ENCODE assay signal across 8 cellular contexts in the genomic region with DNA sequence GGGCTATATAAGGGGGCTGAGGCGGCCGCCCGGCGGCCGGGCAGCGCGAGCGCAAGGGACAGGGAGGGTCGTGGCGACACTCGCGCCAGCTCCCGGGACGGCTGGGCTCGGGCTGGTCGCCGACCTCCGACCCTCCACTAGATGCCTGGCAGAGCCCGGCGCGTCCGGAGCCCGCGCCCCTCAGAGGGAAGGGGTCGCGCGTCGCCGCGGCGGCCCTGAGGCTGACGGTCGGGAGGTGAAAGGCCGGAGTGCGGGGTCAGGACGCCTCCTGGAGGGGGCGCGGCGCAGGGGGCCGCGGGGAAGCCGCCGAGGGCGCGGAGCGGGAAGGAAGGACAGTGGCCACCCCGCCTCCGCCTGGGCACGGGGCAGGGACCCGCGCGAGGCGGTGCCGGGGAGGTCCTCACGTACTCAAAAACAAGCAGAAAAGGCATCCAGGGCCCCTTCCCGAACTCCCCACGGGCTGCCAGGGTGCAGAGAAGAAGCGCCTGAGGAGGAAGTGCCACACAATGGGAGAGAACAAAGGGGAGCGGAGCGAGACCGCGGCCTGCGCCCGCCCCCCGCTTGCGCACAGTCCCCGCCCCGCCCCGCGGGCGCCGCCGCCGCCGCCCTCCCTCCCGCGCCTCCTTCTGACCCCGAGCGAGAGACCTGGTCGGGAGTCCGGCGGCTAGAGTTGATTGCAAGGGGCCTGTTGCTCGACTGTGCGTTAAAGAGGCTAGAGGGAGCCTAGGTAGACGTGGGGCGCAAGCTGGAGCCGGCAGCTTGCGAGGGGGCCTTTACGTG. TPM values are rescaled to one million over a fixed set of nuclear protein-coding genes. Genes with fewer than 3 reads are reported as not detected.
A peak's percentile ranks its signal among the peaks of the same experiment; 100 is the strongest.
DNase-seq lines count a peak whose midpoint lies in the region; ATAC-seq and TF ChIP-seq lines count a peak whose summit lies in the region.

No MANE protein-coding gene starts in this region.

- H4K91ac ChIP-seq in trophoblast cell (ENCODE audit: low read depth, low read length) = peak overlapping the region; percentile 99

- H3K4me3 ChIP-seq in GM06990 (replicated peaks; ENCODE audit: low read depth, low read length) = peak overlapping the region; percentile 85
- peak overlapping the region; percentile 17 for H3K4me3 ChIP-seq in LNCaP clone FGC (ENCODE audit: low read depth, low read length)
- peak overlapping the region; percentile 62 to 96 (median 79) for H3K4me3 ChIP-seq in heart left ventricle
- peak overlapping the region; percentile 83 for H3K4me3 ChIP-seq in trophoblast cell (ENCODE audit: low read depth, low read length)
- H3K4me3 ChIP-seq in vagina = peak overlapping the region; percentile 83 to 88

- peak; percentile 94 to 96 for TF ChIP-seq POLR2A in heart left ventricle (IDR thresholded peaks at IDR 0.05)
- TF ChIP-seq POLR2A in vagina (IDR thresholded peaks at IDR 0.05) = peak; percentile 78 to 87

- peak overlapping the region; percentile 94 for H4K12ac ChIP-seq in trophoblast cell (ENCODE audit: low read depth, low read length)

- intact Hi-C loops in heart left ventricle (cut with DNase I) = loop anchor here in 9 of 10 donors (1.0 to 10.0 kb wide), 21 partner anchors 34 to 458 kb away; a partner anchor contains a TSS
- intact Hi-C loops in vagina (cut with DNase I) = loop anchor here (5.0 to 10.0 kb wide), 3 partner anchors 34 to 168 kb away; no protein-coding TSS in a partner anchor

- peak overlapping the region; percentile 96 for H2BK120ac ChIP-seq in trophoblast cell (ENCODE audit: insufficient read depth, low read length, poor library complexity)

- 1% methylated on average over 69 to 89 of the region's 89 CpGs for WGBS in adipose tissue, 3 donors
- 1 to 2% (median 1%) methylated on average over 50 to 89 of the region's 89 CpGs for WGBS in heart left ventricle, 4 donors
- WGBS in trophoblast cell (ENCODE audit: extremely low coverage, insufficient coverage, insufficient read length) = no CpG with 5 or more reads among the region's 89 CpGs

- peaks cover 31% of the 10 kb centered on the region for H3K79me1 ChIP-seq in trophoblast cell (ENCODE audit: low read length)

- H3K36me3 ChIP-seq in GM06990 (ENCODE audit: control insufficient read depth, insufficient read depth, low read length) (no peaks in the 10 kb centered on the region), heart left ventricle (no peaks in the 10 kb centered on the region), trophoblast cell (ENCODE audit: control insufficient read depth in 1 of 2, insufficient read depth in 2 of 2, low read length in 2 of 2) (no peaks in the 10 kb centered on the region), vagina (no peaks in the 10 kb centered on the region)

- peaks cover 0 to 3% (median 0%) of the 10 kb centered on the region in 12 donors for H3K9me3 ChIP-seq in heart left ventricle
- no peaks in the 10 kb centered on the region for H3K9me3 ChIP-seq in trophoblast cell (ENCODE audit: insufficient read depth, low read depth, low read length)
- H3K9me3 ChIP-seq in vagina = no peaks in the 10 kb centered on the region

- peak overlapping the region; percentile 98 for H3K14ac ChIP-seq in trophoblast cell (ENCODE audit: low read length)

- H3K27ac ChIP-seq in adipose tissue (ENCODE audit: low read depth, low read length) (peak overlapping the region; percentile 100), heart left ventricle (peak overlapping the region; percentile 94 to 100 (median 100)), trophoblast cell (ENCODE audit: low read depth, low read length) (peak overlapping the region; percentile 100), vagina (peak overlapping the region; percentile 100)

- H3K9ac ChIP-seq in trophoblast cell (ENCODE audit: low read length) = peak overlapping the region; percentile 100

- peak overlapping the region; percentile 78 for H2AK5ac ChIP-seq in trophoblast cell (ENCODE audit: low read length)

- peak; percentile 29 to 82 (median 60) for ATAC-seq in heart left ventricle

- peaks cover 16% of the 10 kb centered on the region for H3K79me2 ChIP-seq in trophoblast cell (ENCODE audit: control insufficient read depth, insufficient read depth, low read length, poor library complexity)

- no peak overlapping the region for H3K23ac ChIP-seq in trophoblast cell (ENCODE audit: low read length)

- TF ChIP-seq CTCF in GM06990 (IDR thresholded peaks at IDR 0.05; ENCODE audit: insufficient read depth, low read length, poor library complexity, severe bottlenecking) (no peak), LNCaP clone FGC (IDR thresholded peaks at IDR 0.05; ENCODE audit: control insufficient read depth, extremely low read depth, insufficient read depth) (no peak), heart left ventricle (IDR thresholded peaks at IDR 0.05) (peak in 10 of 12 donors; percentile 25 to 65 (median 46)), vagina (IDR thresholded peaks at IDR 0.05) (no peak)

- H3K4me1 ChIP-seq in heart left ventricle (peaks cover 5 to 43% (median 25%) of the 10 kb centered on the region in 12 donors), trophoblast cell (ENCODE audit: control insufficient read depth in 1 of 2, insufficient read depth in 2 of 2, low read length in 2 of 2) (peaks cover 7 to 10% of the 10 kb centered on the region in 2 experiments), vagina (peaks cover 25% of the 10 kb centered on the region)

- peak; percentile 86 for DNase-seq in GM06990 (ENCODE audit: extremely low read depth, insufficient read length)
- DNase-seq in H4 (ENCODE audit: low spot score) = peak; percentile 50
- no peak for DNase-seq in LNCaP clone FGC (ENCODE audit: low read depth)
- peak; percentile 68 for DNase-seq in SKM-1 treated with dmso at 0.1 percent for 144 hours (lab: John Stamatoyannopoulos, UW; ENCODE audit: unreplicated experiment)
- peak; percentile 85 to 92 (median 89) for DNase-seq in heart left ventricle
- DNase-seq in trophoblast cell = peak; percentile 38 to 70
- DNase-seq in vagina (ENCODE audit: extremely low spot score in 2 of 2) = no peak

- H3K27me3 ChIP-seq in GM06990 (replicated peaks; ENCODE audit: control insufficient read depth, insufficient read depth, low read length) (no peaks in the 10 kb centered on the region), heart left ventricle (no peaks in the 10 kb centered on the region), trophoblast cell (ENCODE audit: insufficient read depth, low read length) (no peaks in the 10 kb centered on the region), vagina (no peaks in the 10 kb centered on the region)

- H3K4me2 ChIP-seq in trophoblast cell (ENCODE audit: low read length) = peak overlapping the region; percentile 80

- H2BK12ac ChIP-seq in trophoblast cell (ENCODE audit: low read length) = peak overlapping the region; percentile 34

- peak overlapping the region; percentile 98 for H2BK5ac ChIP-seq in trophoblast cell (ENCODE audit: low read depth, low read length, poor library complexity)

- peak overlapping the region; percentile 19 for H2AFZ ChIP-seq in trophoblast cell (ENCODE audit: insufficient read depth, low read length, poor library complexity)

- peak overlapping the region; percentile 68 for H3K4ac ChIP-seq in trophoblast cell (ENCODE audit: low read depth, low read length)

- peak overlapping the region; percentile 94 for H4K8ac ChIP-seq in trophoblast cell (ENCODE audit: low read depth, low read length)

- peak overlapping the region; percentile 99 for H3K18ac ChIP-seq in trophoblast cell (ENCODE audit: low read length)

RNA-seq across cellular contexts. Expression of a gene that starts 0.8 kb away (rescaled TPM):
- total RNA-seq in H4 (2014; rRNA removed; shearing (Covaris generic)) = 2.6 and 6.8 TPM in 2 replicates
- 10 to 100 TPM in 2 of 3 donors, 1 to 10 TPM in 1; 2.2 to 14.5 (median 11.1) TPM for polyA plus RNA-seq in adipose tissue
- total RNA-seq in heart left ventricle = 10 to 100 TPM; 23.9 to 49.8 (median 27.3) TPM
- 10 to 100 TPM in 1 of 2 donors, 1 to 10 TPM in 1; 5.0 to 11.7 TPM for polyA plus RNA-seq in heart left ventricle
- polyA plus RNA-seq in trophoblast cell (2013) = 9.9 and 12.7 TPM in 2 replicates
- 35.8 TPM for total RNA-seq in vagina

Comparison
In these comparisons a context has a peak if more than half of its experiments do, and no peak if none do; other contexts are left out.
1. DNase-seq: peak in GM06990 (single experiment), H4 (single experiment), SKM-1 treated with dmso at 0.1 percent for 144 hours (single experiment), heart left ventricle (5 of 5) and trophoblast cell (2 of 2); none in LNCaP clone FGC (single experiment) and vagina (0 of 2).
2. H3K4me3 ChIP-seq: peak in every context shown above with its lines; median percentile 86 in vagina; 85 in GM06990; 83 in trophoblast cell; 79 in heart left ventricle; 17 in LNCaP clone FGC.
3. CTCF ChIP-seq: peak in heart left ventricle (10 of 12); none in GM06990 (single experiment), LNCaP clone FGC (single experiment) and vagina (0 of 3).
4. Peak in every context shown above with its lines, with median percentiles within 50 percentile points of each other: H3K27ac ChIP-seq.